Comparison of ENCODE assay signal across 10 cellular contexts in genomic region chr4:73871911-73872310, GRCh38. TPM values are rescaled to one million over a fixed set of nuclear protein-coding genes. Genes with fewer than 3 reads are reported as not detected.
"Had no signal": no experiment of that assay in that cellular context is flagged by ENCODE, and none has a peak within 500 bp of the region (broad histone marks: within the 10 kb centered on the region; RNA-seq: fewer than 3 reads in every experiment).

No MANE protein-coding gene starts in this region.

- H3K4me3 ChIP-seq: thyroid gland, uterus had no signal

- H3K9me3 ChIP-seq: thyroid gland, uterus had no signal

- H3K27ac ChIP-seq: thyroid gland, uterus had no signal

- H3K27me3 ChIP-seq: thyroid gland, uterus had no signal

- ATAC-seq: natural killer cell treated with Interleukin-12 subunit alpha and Interleukin-12 subunit beta and Interleukin-15 and Interleukin-18, amount 100 ng/mL, for 72 hours had no signal

- H3K36me3 ChIP-seq: thyroid gland, uterus had no signal

- DNase-seq: activated CD4-positive, alpha-beta T cell treated with anti-CD3 and anti-CD28 coated beads, Interleukin-2, amount 50 U/mL, for 1 hour; amniotic stem cell; hippocampal formation; occipital lobe; stimulated activated CD4-positive, alpha-beta T cell treated with anti-CD3 and anti-CD28 coated beads, Interleukin-15, amount 100 ng/mL, for 24 hours; thyroid gland; uterus had no signal

RNA-seq across cellular contexts. Expression of gene CXCL1, which starts 2.7 kb away (rescaled TPM):
- total RNA-seq: activated T-helper 2 cell treated with anti-CD3 and anti-CD28 coated beads, Interferon-gamma antibody, Interleukin-2, Interleukin-4, amounts not matched to agents 10 μg/mL and 5 μg/mL and 100 μg/mL, durations not matched to agents 14 hours and 24 hours and 36 hours; T-helper 2 cell treated with Interferon-gamma antibody and Interleukin-4, amounts not matched to agents 100 ng/mL and 5 ng/mL, for 36 hours had no signal

RNA-seq across cellular contexts. Expression of gene PF4V1, which starts 18.8 kb away (rescaled TPM):
- total RNA-seq: activated T-helper 2 cell treated with anti-CD3 and anti-CD28 coated beads, Interferon-gamma antibody, Interleukin-2, Interleukin-4, amounts not matched to agents 10 μg/mL and 5 μg/mL and 100 μg/mL, durations not matched to agents 14 hours and 24 hours and 36 hours; natural killer cell treated with Interleukin-12 subunit alpha and Interleukin-12 subunit beta and Interleukin-15 and Interleukin-18, amount 100 ng/mL, for 72 hours; T-helper 2 cell treated with Interferon-gamma antibody and Interleukin-4, amounts not matched to agents 100 ng/mL and 5 ng/mL, for 36 hours; thyroid gland; uterus had no signal

RNA-seq across cellular contexts. Expression of gene CXCL6, which starts 35.4 kb away (rescaled TPM):
- total RNA-seq: activated T-helper 2 cell treated with anti-CD3 and anti-CD28 coated beads, Interferon-gamma antibody, Interleukin-2, Interleukin-4, amounts not matched to agents 10 μg/mL and 5 μg/mL and 100 μg/mL, durations not matched to agents 14 hours and 24 hours and 36 hours; natural killer cell treated with Interleukin-12 subunit alpha and Interleukin-12 subunit beta and Interleukin-15 and Interleukin-18, amount 100 ng/mL, for 72 hours; T-helper 2 cell treated with Interferon-gamma antibody and Interleukin-4, amounts not matched to agents 100 ng/mL and 5 ng/mL, for 36 hours; thyroid gland had no signal
